In the genomic region with DNA sequence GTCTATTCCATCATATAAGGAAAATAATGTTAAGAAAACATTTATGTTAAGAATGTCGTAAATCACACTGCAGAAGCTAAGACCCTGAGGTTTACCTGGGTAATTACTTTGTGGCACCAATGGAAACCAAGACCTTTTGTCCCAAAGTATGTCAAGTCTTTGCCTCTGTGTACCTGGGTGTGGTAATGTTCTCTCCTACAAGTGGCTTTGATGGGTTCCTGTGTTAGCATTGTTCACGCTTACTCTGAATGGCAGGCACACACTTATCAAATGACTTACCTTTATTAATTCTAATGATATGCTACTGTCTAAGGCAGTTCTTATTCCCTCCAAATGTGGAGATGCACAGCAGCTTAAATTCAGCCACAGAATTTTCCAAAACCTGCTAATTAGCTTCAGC, we compare ENCODE assay signal across 7 cellular contexts.
"Had no signal": no experiment of that assay in that cellular context is flagged by ENCODE, and none has a peak within 500 bp of the region (broad histone marks: within the 10 kb centered on the region; RNA-seq: fewer than 3 reads in every experiment).

No MANE protein-coding gene starts in this region.

- ATAC-seq: GM12878 had no signal

- FAIRE-seq: G401.6, GM12878, GM12891, GM18507, GM19239 had no signal

- H3K4me3 ChIP-seq: GM12878 had no signal

- DNase-seq: GDM1, GF-D8 had no signal
